Comparison of ENCODE assay signal across 1 cellular context in genomic region chr6:53797304-53797703, GRCh38.
TF ChIP-seq lines count a peak whose summit lies in the region.

No MANE protein-coding gene starts in this region.

TF ChIP-seq in IMR-90, 13 proteins besides CTCF, POLR2A, EP300 and RAD21 (continued from another document):
- no peak for TF ChIP-seq MXI1 (IDR thresholded peaks at IDR 0.05; ENCODE audit: borderline replicate concordance, low read depth, low read length)
- no peak for TF ChIP-seq SMC3 (IDR thresholded peaks at IDR 0.05; ENCODE audit: low read depth, low read length)
- TF ChIP-seq CHD1 (IDR thresholded peaks at IDR 0.05; ENCODE audit: low read depth, low read length) = no peak
- no peak for TF ChIP-seq RFX5 (IDR thresholded peaks at IDR 0.05; ENCODE audit: low read depth, low read length)
- TF ChIP-seq MAZ (IDR thresholded peaks at IDR 0.05; ENCODE audit: borderline replicate concordance, low read depth, low read length) = no peak
- no peak for TF ChIP-seq USF2 (IDR thresholded peaks at IDR 0.05; ENCODE audit: low read depth, low read length)
- no peak for TF ChIP-seq RCOR1 (IDR thresholded peaks at IDR 0.05; ENCODE audit: insufficient replicate concordance, low read length)
- no peak for TF ChIP-seq BHLHE40 (IDR thresholded peaks at IDR 0.05; ENCODE audit: low read depth, low read length)
